In the genomic region with DNA sequence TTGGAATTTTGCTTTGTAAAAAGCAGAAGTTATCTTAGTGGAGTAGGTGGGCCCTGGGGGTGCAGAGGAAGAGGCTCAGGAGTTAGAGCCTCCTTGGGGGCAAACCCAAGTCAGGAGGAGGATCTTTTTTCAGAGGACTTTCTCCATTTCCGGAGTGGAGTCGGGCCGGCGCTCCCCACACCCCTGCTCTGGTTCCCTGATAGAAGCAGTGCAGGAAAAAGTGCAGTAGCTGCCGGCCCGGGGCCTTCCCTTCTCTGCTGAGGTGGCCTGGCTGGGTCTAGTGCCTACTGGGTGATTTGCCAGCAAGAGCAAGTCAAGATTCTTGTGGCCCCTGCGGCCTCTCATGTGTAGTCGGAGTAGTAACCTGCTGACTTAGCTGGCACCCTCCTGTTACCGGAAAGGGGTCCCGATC, we compare ENCODE assay signal across 9 cellular contexts.
A peak's percentile ranks its signal among the peaks of the same experiment; 100 is the strongest.
DNase-seq lines count a peak whose midpoint lies in the region; ATAC-seq and TF ChIP-seq lines count a peak whose summit lies in the region.
"Had no signal": no experiment of that assay in that cellular context is flagged by ENCODE, and none has a peak within 500 bp of the region (broad histone marks: within the 10 kb centered on the region; RNA-seq: fewer than 3 reads in every experiment).

No MANE protein-coding gene starts in this region.

- WGBS in smooth muscle cell (ENCODE audit: low lambda C conversion rate): 44% methylated on average over 10 of the region's 10 CpGs

- H3K79me2 ChIP-seq in smooth muscle cell (ENCODE audit: low read depth): no peaks in the 10 kb centered on the region

- H3K9me3 ChIP-seq in iPS-18a (ENCODE audit: control insufficient read depth, low read depth, low read length) (no peaks in the 10 kb centered on the region), smooth muscle cell (replicated peaks; ENCODE audit: low read depth) (no peaks in the 10 kb centered on the region), MG63 (no peaks in the 10 kb centered on the region)

- H3K27ac Mint-ChIP-seq in activated T-helper 17 cell treated with anti-CD3 and anti-CD28 coated beads, Interleukin-2, amount 50 U/mL, for 72 hours: no peak overlapping the region

- no peak for ATAC-seq in activated T-helper 17 cell treated with anti-CD3 and anti-CD28 coated beads, Interleukin-2, amount 50 U/mL, for 72 hours (replicated peaks)

- H3K27me3 ChIP-seq in iPS-18a (ENCODE audit: control insufficient read depth, insufficient read depth, low read length): no peaks in the 10 kb centered on the region
- no peaks in the 10 kb centered on the region for H3K27me3 ChIP-seq in smooth muscle cell (ENCODE audit: low read depth)
- H3K27me3 ChIP-seq in MG63: no peaks in the 10 kb centered on the region

- no peaks in the 10 kb centered on the region for H4K20me1 ChIP-seq in smooth muscle cell (ENCODE audit: low read depth)

- no peak for TF ChIP-seq CTCF in smooth muscle cell (IDR thresholded peaks at IDR 0.05; ENCODE audit: borderline replicate concordance, insufficient read depth, poor library complexity, severe bottlenecking)

- DNase-seq in Kasumi-1 (lab: John Stamatoyannopoulos, UW) (peak; percentile 87 to 88), smooth muscle cell (lab: John Stamatoyannopoulos, UW; ENCODE audit: unreplicated experiment) (no peak), SW 1271 (lab: John Stamatoyannopoulos, UW) (no peak), MG63 (no peak)
- DNase-seq in activated CD8-positive, alpha-beta memory T cell treated with anti-CD3 and anti-CD28 coated beads, Interleukin-2, amount 50 U/mL, for 4 hours: peak; percentile 1
- DNase-seq: activated T-cell treated with anti-CD3 and anti-CD28 coated beads, Interleukin-2, amount 50 U/mL, for 1 hour; occipital lobe had no signal

- no peaks in the 10 kb centered on the region for H3K9me3 Mint-ChIP-seq in activated T-helper 17 cell treated with anti-CD3 and anti-CD28 coated beads, Interleukin-2, amount 50 U/mL, for 72 hours

- H3K4me1 ChIP-seq in iPS-18a (ENCODE audit: control insufficient read depth, low read depth, low read length) (peaks cover 18% of the 10 kb centered on the region), smooth muscle cell (ENCODE audit: low read depth) (peaks cover 8% of the 10 kb centered on the region)

- H3F3A ChIP-seq in smooth muscle cell (ENCODE audit: low read depth): no peaks in the 10 kb centered on the region

- H3K4me3 ChIP-seq in iPS-18a (ENCODE audit: low read length) (no peak overlapping the region), smooth muscle cell (no peak overlapping the region), MG63 (no peak overlapping the region)

- H3K36me3 Mint-ChIP-seq in activated T-helper 17 cell treated with anti-CD3 and anti-CD28 coated beads, Interleukin-2, amount 50 U/mL, for 72 hours (ENCODE audit: low read depth): no peaks in the 10 kb centered on the region

- H3K27me3 Mint-ChIP-seq in activated T-helper 17 cell treated with anti-CD3 and anti-CD28 coated beads, Interleukin-2, amount 50 U/mL, for 72 hours: peaks cover 3% of the 10 kb centered on the region

- no peak overlapping the region for H3K4me3 Mint-ChIP-seq in activated T-helper 17 cell treated with anti-CD3 and anti-CD28 coated beads, Interleukin-2, amount 50 U/mL, for 72 hours

- H3K4me2 ChIP-seq in smooth muscle cell: peak overlapping the region; percentile 43

- H3K4me1 Mint-ChIP-seq in activated T-helper 17 cell treated with anti-CD3 and anti-CD28 coated beads, Interleukin-2, amount 50 U/mL, for 72 hours: no peaks in the 10 kb centered on the region

- no peaks in the 10 kb centered on the region for H3K36me3 ChIP-seq in iPS-18a (ENCODE audit: control insufficient read depth, low read depth, low read length)
- H3K36me3 ChIP-seq in smooth muscle cell (ENCODE audit: low read depth): no peaks in the 10 kb centered on the region
- H3K36me3 ChIP-seq in MG63: no peaks in the 10 kb centered on the region

- peak overlapping the region; percentile 52 for H2AFZ ChIP-seq in smooth muscle cell (ENCODE audit: low read depth)

- H3K27ac ChIP-seq in iPS-18a (ENCODE audit: low read length) (no peak overlapping the region), smooth muscle cell (ENCODE audit: low read depth) (no peak overlapping the region)

- H3K9ac ChIP-seq in iPS-18a (ENCODE audit: low read length) (peak overlapping the region; percentile 16), smooth muscle cell (ENCODE audit: low read depth) (no peak overlapping the region)

Comparison
In these comparisons a context has a peak if more than half of its experiments do, and no peak if none do; other contexts are left out.
1. DNase-seq: peak in Kasumi-1 (2 of 2) and activated CD8-positive, alpha-beta memory T cell treated with anti-CD3 and anti-CD28 coated beads, Interleukin-2, amount 50 U/mL, for 4 hours (single experiment); none in smooth muscle cell (single experiment), SW 1271 (0 of 2) and MG63 (single experiment).